ENCODE assay signal across 1 cellular context in genomic region chr14:22589096-22589839, GRCh38.
TF ChIP-seq lines count a peak whose summit lies in the region.

TSS of gene DAD1 (minus strand) at chr14:22589224. CDS start at chr14:22589157, 67 bp downstream.

TF ChIP-seq in HepG2, 621 proteins besides CTCF, POLR2A, EP300 and RAD21 (continued from another document and continues in another):
- TF ChIP-seq SP140L (CRISPR knock-in tag; IDR thresholded peaks at IDR 0.05; ENCODE audit: borderline replicate concordance): peak; percentile 97
- TF ChIP-seq ZSCAN31 (CRISPR knock-in tag; IDR thresholded peaks at IDR 0.05; ENCODE audit: low read depth): peak; percentile 90
- peak; percentile 72 for TF ChIP-seq TGIF2 (CRISPR knock-in tag; IDR thresholded peaks at IDR 0.05)
- no peak for TF ChIP-seq SMARCC2 (IDR thresholded peaks at IDR 0.05)
- peak; percentile 61 for TF ChIP-seq CEBPG (CRISPR knock-in tag; IDR thresholded peaks at IDR 0.05)
- peak; percentile 23 for TF ChIP-seq ZBTB7B (CRISPR knock-in tag; IDR thresholded peaks at IDR 0.05)
- TF ChIP-seq ZBTB1 (CRISPR knock-in tag; IDR thresholded peaks at IDR 0.05; ENCODE audit: borderline replicate concordance): 0 out of 2 replicates have a peak, but pooled peaks have one; percentile 77
- TF ChIP-seq THAP11 (CRISPR knock-in tag; IDR thresholded peaks at IDR 0.05): peak; percentile 94
- no peak for TF ChIP-seq HDAC6 (IDR thresholded peaks at IDR 0.05; ENCODE audit: low read depth, low read length)
- no peak for TF ChIP-seq FOXP1 (IDR thresholded peaks at IDR 0.05)
- TF ChIP-seq FOXP1 (CRISPR knock-in tag; IDR thresholded peaks at IDR 0.05): peak; percentile 18
- TF ChIP-seq FOSL2 (CRISPR knock-in tag; IDR thresholded peaks at IDR 0.05): 0 out of 2 replicates have a peak, but pooled peaks have one; percentile 34
- TF ChIP-seq ZBTB8A (CRISPR knock-in tag; IDR thresholded peaks at IDR 0.05; ENCODE audit: borderline replicate concordance, low read depth): peak; percentile 70; the same call in 1 of the 2 replicates
- TF ChIP-seq ZNF703 (CRISPR knock-in tag; IDR thresholded peaks at IDR 0.05; ENCODE audit: borderline replicate concordance): no peak
- 0 out of 2 replicates have a peak, but pooled peaks have one; percentile 55 for TF ChIP-seq ZNF704 (CRISPR knock-in tag; IDR thresholded peaks at IDR 0.05; ENCODE audit: borderline replicate concordance)
- no peak for TF ChIP-seq PRMT3 (CRISPR knock-in tag; IDR thresholded peaks at IDR 0.05; ENCODE audit: borderline replicate concordance, low read depth)
- TF ChIP-seq ZNF7 (CRISPR knock-in tag; IDR thresholded peaks at IDR 0.05): peak; percentile 46
- 0 out of 2 replicates have a peak, but pooled peaks have one; percentile 18 for TF ChIP-seq ATAD3A (CRISPR knock-in tag; IDR thresholded peaks at IDR 0.05)
- peak; percentile 42 for TF ChIP-seq PPARG (CRISPR knock-in tag; conservative IDR thresholded peaks at IDR 0.05)
- no peak for TF ChIP-seq CBX1 (IDR thresholded peaks at IDR 0.05; ENCODE audit: low read depth)
- TF ChIP-seq, protein P1, sequence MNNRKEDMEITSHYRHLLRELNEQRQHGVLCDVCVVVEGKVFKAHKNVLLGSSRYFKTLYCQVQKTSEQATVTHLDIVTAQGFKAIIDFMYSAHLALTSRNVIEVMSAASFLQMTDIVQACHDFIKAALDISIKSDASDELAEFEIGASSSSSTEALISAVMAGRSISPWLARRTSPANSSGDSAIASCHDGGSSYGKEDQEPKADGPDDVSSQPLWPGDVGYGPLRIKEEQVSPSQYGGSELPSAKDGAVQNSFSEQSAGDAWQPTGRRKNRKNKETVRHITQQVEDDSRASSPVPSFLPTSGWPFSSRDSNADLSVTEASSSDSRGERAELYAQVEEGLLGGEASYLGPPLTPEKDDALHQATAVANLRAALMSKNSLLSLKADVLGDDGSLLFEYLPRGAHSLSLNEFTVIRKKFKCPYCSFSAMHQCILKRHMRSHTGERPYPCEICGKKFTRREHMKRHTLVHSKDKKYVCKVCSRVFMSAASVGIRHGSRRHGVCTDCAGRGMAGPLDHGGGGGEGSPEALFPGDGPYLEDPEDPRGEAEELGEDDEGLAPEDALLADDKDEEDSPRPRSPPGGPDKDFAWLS (CRISPR knock-in tag; IDR thresholded peaks at IDR 0.05; ENCODE audit: borderline replicate concordance): peak; percentile 73; the same call in 1 of the 2 replicates
- peak; percentile 86; the same call in 1 of the 2 replicates for TF ChIP-seq TSC22D2 (CRISPR knock-in tag; IDR thresholded peaks at IDR 0.05; ENCODE audit: borderline replicate concordance)
- no peak for TF ChIP-seq ZNF432 (CRISPR knock-in tag; IDR thresholded peaks at IDR 0.05; ENCODE audit: borderline replicate concordance)
- TF ChIP-seq GMEB1 (CRISPR knock-in tag; IDR thresholded peaks at IDR 0.05; ENCODE audit: borderline replicate concordance): peak; percentile 74
- TF ChIP-seq NFIC (IDR thresholded peaks at IDR 0.05; ENCODE audit: low read length): no peak
- TF ChIP-seq KMT2A (CRISPR knock-in tag; IDR thresholded peaks at IDR 0.05): peak; percentile 84
- no peak for TF ChIP-seq FOXA1 (IDR thresholded peaks at IDR 0.05)
- peak; percentile 61 for TF ChIP-seq FOXA1 (CRISPR knock-in tag; IDR thresholded peaks at IDR 0.05)
- peak; percentile 27; the same call in 1 of the 2 replicates for TF ChIP-seq BCL6 (CRISPR knock-in tag; IDR thresholded peaks at IDR 0.05)
- TF ChIP-seq KLF11 (CRISPR knock-in tag; IDR thresholded peaks at IDR 0.05): peak; percentile 8; the same call in 1 of the 2 replicates
- peak; percentile 83 for TF ChIP-seq SP4 (CRISPR knock-in tag; IDR thresholded peaks at IDR 0.05)
- TF ChIP-seq ZNF552 (CRISPR knock-in tag; IDR thresholded peaks at IDR 0.05; ENCODE audit: borderline replicate concordance): no peak
- peak; percentile 85 for TF ChIP-seq ERF (CRISPR knock-in tag; IDR thresholded peaks at IDR 0.05)
- TF ChIP-seq LCORL (IDR thresholded peaks at IDR 0.05): no peak
- TF ChIP-seq LCORL (CRISPR knock-in tag; IDR thresholded peaks at IDR 0.05): peak; percentile 82
- TF ChIP-seq, protein P2, sequence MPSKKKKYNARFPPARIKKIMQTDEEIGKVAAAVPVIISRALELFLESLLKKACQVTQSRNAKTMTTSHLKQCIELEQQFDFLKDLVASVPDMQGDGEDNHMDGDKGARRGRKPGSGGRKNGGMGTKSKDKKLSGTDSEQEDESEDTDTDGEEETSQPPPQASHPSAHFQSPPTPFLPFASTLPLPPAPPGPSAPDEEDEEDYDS (CRISPR knock-in tag; IDR thresholded peaks at IDR 0.05): peak; percentile 86
- TF ChIP-seq CHCHD3 (CRISPR knock-in tag; IDR thresholded peaks at IDR 0.05): no peak
- no peak; the same call in 1 of the 2 replicates for TF ChIP-seq FLYWCH1 (CRISPR knock-in tag; IDR thresholded peaks at IDR 0.05)
- no peak; the same call in none of the 2 replicates for TF ChIP-seq ZNF333 (CRISPR knock-in tag; IDR thresholded peaks at IDR 0.05; ENCODE audit: borderline replicate concordance)
- TF ChIP-seq ZNF740 (CRISPR knock-in tag; IDR thresholded peaks at IDR 0.05): no peak
- TF ChIP-seq MYNN (CRISPR knock-in tag; IDR thresholded peaks at IDR 0.05; ENCODE audit: low read depth): no peak; the same call in 1 of the 2 replicates
- peak; percentile 95 for TF ChIP-seq ZNF839 (CRISPR knock-in tag; IDR thresholded peaks at IDR 0.05; ENCODE audit: borderline replicate concordance)
- peak; percentile 53; the same call in 1 of the 2 replicates for TF ChIP-seq ZZZ3 (CRISPR knock-in tag; IDR thresholded peaks at IDR 0.05; ENCODE audit: borderline replicate concordance)
- TF ChIP-seq EED (CRISPR knock-in tag; IDR thresholded peaks at IDR 0.05): 0 out of 2 replicates have a peak, but pooled peaks have one; percentile 82
- TF ChIP-seq ZMYM3 (CRISPR knock-in tag; IDR thresholded peaks at IDR 0.05): peak; percentile 86; the same call in 1 of the 2 replicates
- peak; percentile 91 for TF ChIP-seq ZNF883 (CRISPR knock-in tag; IDR thresholded peaks at IDR 0.05; ENCODE audit: not compliant biosample characterization)
- peak; percentile 88 for TF ChIP-seq NR2C2 (CRISPR knock-in tag; IDR thresholded peaks at IDR 0.05; ENCODE audit: borderline replicate concordance)
- peak; percentile 97 for TF ChIP-seq HNRNPLL (IDR thresholded peaks at IDR 0.05; ENCODE audit: low read depth, low read length, poor library complexity, severe bottlenecking)
- TF ChIP-seq JUND (CRISPR knock-in tag; IDR thresholded peaks at IDR 0.05): no peak
- TF ChIP-seq HINFP (CRISPR knock-in tag; IDR thresholded peaks at IDR 0.05; ENCODE audit: low read depth): peak; percentile 59; the same call in 1 of the 2 replicates
- TF ChIP-seq, protein P3, sequence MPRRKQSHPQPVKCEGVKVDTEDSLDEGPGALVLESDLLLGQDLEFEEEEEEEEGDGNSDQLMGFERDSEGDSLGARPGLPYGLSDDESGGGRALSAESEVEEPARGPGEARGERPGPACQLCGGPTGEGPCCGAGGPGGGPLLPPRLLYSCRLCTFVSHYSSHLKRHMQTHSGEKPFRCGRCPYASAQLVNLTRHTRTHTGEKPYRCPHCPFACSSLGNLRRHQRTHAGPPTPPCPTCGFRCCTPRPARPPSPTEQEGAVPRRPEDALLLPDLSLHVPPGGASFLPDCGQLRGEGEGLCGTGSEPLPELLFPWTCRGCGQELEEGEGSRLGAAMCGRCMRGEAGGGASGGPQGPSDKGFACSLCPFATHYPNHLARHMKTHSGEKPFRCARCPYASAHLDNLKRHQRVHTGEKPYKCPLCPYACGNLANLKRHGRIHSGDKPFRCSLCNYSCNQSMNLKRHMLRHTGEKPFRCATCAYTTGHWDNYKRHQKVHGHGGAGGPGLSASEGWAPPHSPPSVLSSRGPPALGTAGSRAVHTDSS (CRISPR knock-in tag; conservative IDR thresholded peaks at IDR 0.05): no peak
- TF ChIP-seq, protein P4, sequence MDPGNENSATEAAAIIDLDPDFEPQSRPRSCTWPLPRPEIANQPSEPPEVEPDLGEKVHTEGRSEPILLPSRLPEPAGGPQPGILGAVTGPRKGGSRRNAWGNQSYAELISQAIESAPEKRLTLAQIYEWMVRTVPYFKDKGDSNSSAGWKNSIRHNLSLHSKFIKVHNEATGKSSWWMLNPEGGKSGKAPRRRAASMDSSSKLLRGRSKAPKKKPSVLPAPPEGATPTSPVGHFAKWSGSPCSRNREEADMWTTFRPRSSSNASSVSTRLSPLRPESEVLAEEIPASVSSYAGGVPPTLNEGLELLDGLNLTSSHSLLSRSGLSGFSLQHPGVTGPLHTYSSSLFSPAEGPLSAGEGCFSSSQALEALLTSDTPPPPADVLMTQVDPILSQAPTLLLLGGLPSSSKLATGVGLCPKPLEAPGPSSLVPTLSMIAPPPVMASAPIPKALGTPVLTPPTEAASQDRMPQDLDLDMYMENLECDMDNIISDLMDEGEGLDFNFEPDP (CRISPR knock-in tag; conservative IDR thresholded peaks at IDR 0.05): no peak
- TF ChIP-seq, protein P5, sequence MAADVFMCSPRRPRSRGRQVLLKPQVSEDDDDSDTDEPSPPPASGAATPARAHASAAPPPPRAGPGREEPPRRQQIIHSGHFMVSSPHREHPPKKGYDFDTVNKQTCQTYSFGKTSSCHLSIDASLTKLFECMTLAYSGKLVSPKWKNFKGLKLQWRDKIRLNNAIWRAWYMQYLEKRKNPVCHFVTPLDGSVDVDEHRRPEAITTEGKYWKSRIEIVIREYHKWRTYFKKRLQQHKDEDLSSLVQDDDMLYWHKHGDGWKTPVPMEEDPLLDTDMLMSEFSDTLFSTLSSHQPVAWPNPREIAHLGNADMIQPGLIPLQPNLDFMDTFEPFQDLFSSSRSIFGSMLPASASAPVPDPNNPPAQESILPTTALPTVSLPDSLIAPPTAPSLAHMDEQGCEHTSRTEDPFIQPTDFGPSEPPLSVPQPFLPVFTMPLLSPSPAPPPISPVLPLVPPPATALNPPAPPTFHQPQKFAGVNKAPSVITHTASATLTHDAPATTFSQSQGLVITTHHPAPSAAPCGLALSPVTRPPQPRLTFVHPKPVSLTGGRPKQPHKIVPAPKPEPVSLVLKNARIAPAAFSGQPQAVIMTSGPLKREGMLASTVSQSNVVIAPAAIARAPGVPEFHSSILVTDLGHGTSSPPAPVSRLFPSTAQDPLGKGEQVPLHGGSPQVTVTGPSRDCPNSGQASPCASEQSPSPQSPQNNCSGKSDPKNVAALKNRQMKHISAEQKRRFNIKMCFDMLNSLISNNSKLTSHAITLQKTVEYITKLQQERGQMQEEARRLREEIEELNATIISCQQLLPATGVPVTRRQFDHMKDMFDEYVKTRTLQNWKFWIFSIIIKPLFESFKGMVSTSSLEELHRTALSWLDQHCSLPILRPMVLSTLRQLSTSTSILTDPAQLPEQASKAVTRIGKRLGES (CRISPR knock-in tag; IDR thresholded peaks at IDR 0.05; ENCODE audit: borderline replicate concordance): no peak
- TF ChIP-seq ZNF335 (CRISPR knock-in tag; IDR thresholded peaks at IDR 0.05): peak; percentile 71; the same call in 1 of the 2 replicates
- TF ChIP-seq TCF7 (IDR thresholded peaks at IDR 0.05; ENCODE audit: low read depth): no peak; the same call in 1 of the 2 replicates
- no peak for TF ChIP-seq ZNF569 (CRISPR knock-in tag; IDR thresholded peaks at IDR 0.05; ENCODE audit: borderline replicate concordance)
- no peak for TF ChIP-seq ZNF10 (CRISPR knock-in tag; IDR thresholded peaks at IDR 0.05; ENCODE audit: borderline replicate concordance, low read depth)
- no peak for TF ChIP-seq TCF7L2 (IDR thresholded peaks at IDR 0.05; ENCODE audit: low read depth, low read length)
- 0 out of 2 replicates have a peak, but pooled peaks have one; percentile 31 for TF ChIP-seq ELF3 (CRISPR knock-in tag; IDR thresholded peaks at IDR 0.05)
- TF ChIP-seq ZNF121 (CRISPR knock-in tag; IDR thresholded peaks at IDR 0.05): no peak
- peak; percentile 80 for TF ChIP-seq ZNF124 (CRISPR knock-in tag; IDR thresholded peaks at IDR 0.05)
- TF ChIP-seq RFX5 (IDR thresholded peaks at IDR 0.05; ENCODE audit: low read depth, low read length): peak; percentile 92
- no peak for TF ChIP-seq ZNF260 (CRISPR knock-in tag; IDR thresholded peaks at IDR 0.05; ENCODE audit: borderline replicate concordance, low read depth)
